17 cellular contexts compared by ENCODE assay signal in the genomic region with DNA sequence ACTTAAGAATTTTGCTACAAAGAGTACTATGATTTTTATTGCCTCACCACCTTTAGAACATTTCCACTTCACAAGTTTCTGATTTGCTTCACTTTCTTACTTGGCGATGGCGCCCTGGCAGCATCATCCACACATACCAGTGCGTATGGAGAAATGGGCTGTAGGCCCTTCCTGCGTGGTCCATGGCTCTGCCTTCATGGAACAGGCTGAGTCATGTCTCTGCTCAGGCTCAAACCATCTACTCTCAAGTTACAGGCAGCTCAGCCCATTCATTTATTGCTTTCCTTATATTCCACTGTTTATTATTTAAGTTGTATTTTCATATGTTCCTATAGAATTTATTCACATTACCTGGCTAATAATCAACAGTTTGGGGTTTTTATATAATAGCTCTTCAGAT.
"Had no signal": no experiment of that assay in that cellular context is flagged by ENCODE, and none has a peak within 500 bp of the region (broad histone marks: within the 10 kb centered on the region; RNA-seq: fewer than 3 reads in every experiment).

No MANE protein-coding gene starts in this region.

- ATAC-seq: effector memory CD8-positive, alpha-beta T cell; left lung; mucosa of descending colon; naive thymus-derived CD8-positive, alpha-beta T cell; T-helper 17 cell had no signal

- H3K27me3 ChIP-seq: brain microvascular endothelial cell, left lung, tibial nerve, uterus had no signal

- H3K9me3 Mint-ChIP-seq: activated naive CD8-positive, alpha-beta T cell treated with anti-CD3 and anti-CD28 coated beads for 36 hours; effector memory CD8-positive, alpha-beta T cell; naive thymus-derived CD8-positive, alpha-beta T cell had no signal

- H3K4me3 ChIP-seq: left lung, mucosa of descending colon, tibial nerve, uterus had no signal

- H3K9me3 ChIP-seq: left lung, mucosa of descending colon, tibial nerve, uterus had no signal

- H3K27ac ChIP-seq: brain microvascular endothelial cell, epithelial cell of prostate, left lung, parathyroid adenoma, tibial nerve, uterus had no signal

- H3K4me3 Mint-ChIP-seq: activated naive CD8-positive, alpha-beta T cell treated with anti-CD3 and anti-CD28 coated beads for 36 hours; effector memory CD8-positive, alpha-beta T cell; T-helper 17 cell had no signal

- H3K4me1 ChIP-seq: parathyroid adenoma, tibial nerve, uterus had no signal

- FAIRE-seq: keratinocyte had no signal

- H3K79me2 ChIP-seq: parathyroid adenoma had no signal

- H2AFZ ChIP-seq: parathyroid adenoma had no signal

- H3K27me3 Mint-ChIP-seq: activated naive CD8-positive, alpha-beta T cell treated with anti-CD3 and anti-CD28 coated beads for 36 hours; effector memory CD8-positive, alpha-beta T cell; naive thymus-derived CD8-positive, alpha-beta T cell; T-helper 17 cell had no signal

- H3K9ac ChIP-seq: parathyroid adenoma had no signal

- DNase-seq: activated CD4-positive, alpha-beta T cell treated with anti-CD3 and anti-CD28 coated beads, Interleukin-2, amount 50 U/mL, for 1 hour; activated effector memory CD4-positive, alpha-beta T cell treated with Interleukin-2 at 50 U/mL for 16 hours; activated naive CD8-positive, alpha-beta T cell treated with anti-CD3 and anti-CD28 coated beads for 36 hours; brain microvascular endothelial cell; effector memory CD8-positive, alpha-beta T cell; left lung; mammary epithelial cell; mucosa of descending colon; naive thymus-derived CD8-positive, alpha-beta T cell; stimulated activated CD4-positive, alpha-beta T cell treated with anti-CD3 and anti-CD28 coated beads, Interleukin-4, amount 100 ng/mL, for 1 hour; stimulated activated naive CD4-positive, alpha-beta T cell; T-helper 17 cell; uterus had no signal
